Comparison of ENCODE assay signal across 8 cellular contexts in the genomic region with DNA sequence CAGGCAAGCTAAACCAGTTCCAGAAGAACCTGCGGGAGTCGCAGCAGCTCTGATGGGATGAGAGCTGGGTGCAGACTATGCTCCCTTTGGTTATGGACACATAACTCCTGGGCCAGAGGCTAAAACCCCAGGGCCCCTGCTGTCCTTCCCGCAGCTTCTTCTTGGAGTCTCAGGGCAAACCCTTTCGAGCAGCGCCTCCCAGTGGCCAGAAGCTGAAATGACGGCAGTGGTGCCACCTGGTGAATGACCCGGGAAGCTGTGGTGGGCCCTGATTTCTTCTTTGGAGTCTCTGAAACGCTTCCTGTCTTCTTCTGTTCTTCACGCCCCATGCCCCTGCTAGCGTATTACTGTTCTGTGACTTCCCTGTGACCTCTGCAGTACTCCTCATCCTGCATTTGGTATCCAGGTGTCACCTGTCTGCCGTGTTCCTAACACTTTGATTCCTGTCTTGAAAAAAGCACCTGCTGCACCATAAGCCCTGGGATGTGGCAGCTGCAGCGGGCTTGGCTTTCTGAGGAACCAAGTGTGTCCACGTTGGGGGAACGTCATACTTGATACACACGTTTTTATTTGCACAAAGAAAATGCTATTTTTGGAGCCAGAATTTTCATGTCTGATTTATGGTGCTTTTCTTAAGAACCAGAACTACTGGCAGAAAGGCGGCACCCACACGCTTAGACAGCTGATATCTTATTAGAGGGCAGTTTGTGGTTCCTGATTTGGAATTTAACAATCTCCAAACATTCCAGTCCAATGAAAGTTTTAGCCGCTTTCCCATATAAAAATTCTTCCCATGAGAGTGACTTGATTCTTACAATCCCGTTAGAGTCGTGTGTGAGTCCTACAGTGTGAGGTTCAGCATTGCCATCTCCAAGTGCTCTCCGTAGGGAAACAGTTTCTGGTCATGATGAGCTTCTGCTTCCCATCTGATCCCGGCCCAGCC. TPM values are rescaled to one million over a fixed set of nuclear protein-coding genes. Genes with fewer than 3 reads are reported as not detected.
A peak's percentile ranks its signal among the peaks of the same experiment; 100 is the strongest.
DNase-seq lines count a peak whose midpoint lies in the region; ATAC-seq and TF ChIP-seq lines count a peak whose summit lies in the region.
"Not testable (repeated sequence)": the region's sequence is repeated elsewhere in the genome, so short reads cannot be mapped to it uniquely, and the experiment has no call there.

No MANE protein-coding gene starts in this region.

- intact Hi-C loops in natural killer cell (cut with micrococcal nuclease) = not testable (repeated sequence)

- not testable (repeated sequence) for H3K27me3 Mint-ChIP-seq in activated naive CD8-positive, alpha-beta T cell treated with anti-CD3 and anti-CD28 coated beads, Interleukin-2, amount 50 U/mL, for 24 hours; natural killer cell (ENCODE audit: low read depth in 2 of 2)

- not testable (repeated sequence) for H3K4me3 Mint-ChIP-seq in activated naive CD8-positive, alpha-beta T cell treated with anti-CD3 and anti-CD28 coated beads, Interleukin-2, amount 50 U/mL, for 24 hours; natural killer cell

- DNase-seq in AG08396 (ENCODE audit: low spot score) = peak; percentile 16
- DNase-seq in GM20000 (ENCODE audit: low spot score) = not testable (repeated sequence)
- DNase-seq in NCI-H774 (lab: John Stamatoyannopoulos, UW) = peak; percentile 35
- DNase-seq in activated CD4-positive, alpha-beta T cell treated with anti-CD3 and anti-CD28 coated beads for 4 hours = peak; percentile 32 to 70
- DNase-seq in activated naive CD8-positive, alpha-beta T cell treated with anti-CD3 and anti-CD28 coated beads, Interleukin-2, amount 50 U/mL, for 24 hours = peak; percentile 73
- peak; percentile 76 for DNase-seq in fibroblast of the aortic adventitia (ENCODE audit: low read depth)
- DNase-seq in natural killer cell = peak; percentile 65
- peak; percentile 18 to 55 (median 52) for DNase-seq in stimulated activated CD4-positive, alpha-beta T cell treated with anti-CD3 and anti-CD28 coated beads, TNF-alpha, amount 100 ng/mL, for 1 hour (ENCODE audit: low read depth in 3 of 3, low spot score in 1 of 3)

- not testable (repeated sequence) for H3K36me3 Mint-ChIP-seq in activated naive CD8-positive, alpha-beta T cell treated with anti-CD3 and anti-CD28 coated beads, Interleukin-2, amount 50 U/mL, for 24 hours (ENCODE audit: low read depth); natural killer cell

- H3K4me1 Mint-ChIP-seq in activated naive CD8-positive, alpha-beta T cell treated with anti-CD3 and anti-CD28 coated beads, Interleukin-2, amount 50 U/mL, for 24 hours; natural killer cell: not testable (repeated sequence)

- not testable (repeated sequence) for H3K27ac Mint-ChIP-seq in activated naive CD8-positive, alpha-beta T cell treated with anti-CD3 and anti-CD28 coated beads, Interleukin-2, amount 50 U/mL, for 24 hours; natural killer cell

- TF ChIP-seq CTCF in GM20000 (IDR thresholded peaks at IDR 0.05; ENCODE audit: extremely low read depth, missing control alignments) = peak; percentile 86
- peak; percentile 52 for TF ChIP-seq CTCF in fibroblast of the aortic adventitia (IDR thresholded peaks at IDR 0.05; ENCODE audit: insufficient read depth, low read length)
- TF ChIP-seq CTCF in natural killer cell (IDR thresholded peaks at IDR 0.05) = peak; percentile 80

- not testable (repeated sequence) for ATAC-seq in activated naive CD8-positive, alpha-beta T cell treated with anti-CD3 and anti-CD28 coated beads, Interleukin-2, amount 50 U/mL, for 24 hours; natural killer cell

- H3K9me3 Mint-ChIP-seq in activated naive CD8-positive, alpha-beta T cell treated with anti-CD3 and anti-CD28 coated beads, Interleukin-2, amount 50 U/mL, for 24 hours; natural killer cell: not testable (repeated sequence)

- not testable (repeated sequence) for H3K4me3 ChIP-seq in fibroblast of the aortic adventitia (ENCODE audit: low read depth, low read length)

RNA-seq across cellular contexts. Expression of a gene that starts 4.5 kb away (rescaled TPM):
- total RNA-seq in fibroblast of the aortic adventitia (ENCODE audit: low replicate concordance) (not detected in 2 replicates), natural killer cell (under 1 TPM in 1 of 3 donors, not detected in 2; 0.28 TPM)
